ENCODE assay signal across 12 cellular contexts in the genomic region with DNA sequence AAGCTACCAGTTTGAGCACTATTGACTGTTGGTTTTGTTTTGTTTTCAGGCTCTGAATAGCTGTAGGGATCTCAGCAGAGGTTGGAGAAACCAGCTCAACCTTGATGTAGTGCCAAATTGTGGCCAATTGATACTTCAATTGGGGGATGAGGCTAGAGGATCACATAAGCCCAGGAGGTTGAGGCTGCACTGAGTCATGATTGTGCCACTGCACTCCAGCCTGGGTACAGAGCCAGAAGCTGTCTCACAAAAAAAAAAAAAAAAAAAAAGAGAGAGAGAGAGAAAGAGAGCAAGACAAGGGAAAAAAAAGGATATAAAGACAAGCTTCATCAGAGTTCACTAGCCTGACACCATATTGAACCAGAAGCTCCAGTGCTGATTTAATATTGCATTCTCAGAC.
"Had no signal": no experiment of that assay in that cellular context is flagged by ENCODE, and none has a peak within 500 bp of the region (broad histone marks: within the 10 kb centered on the region; RNA-seq: fewer than 3 reads in every experiment).

No MANE protein-coding gene starts in this region.

- H3K27me3 ChIP-seq: right lobe of liver, upper lobe of left lung had no signal

- DNase-seq: activated CD4-positive, alpha-beta T cell treated with anti-CD3 and anti-CD28 coated beads, Interleukin-2, amount 10 ng/mL, durations not matched to agents 7 days and 5 days; activated naive CD4-positive, alpha-beta T cell; activated naive CD8-positive, alpha-beta T cell treated with anti-CD3 and anti-CD28 coated beads, Interleukin-2, amount 10 ng/mL, durations not matched to agents 7 days and 5 days; anterior cingulate cortex; dermis blood vessel endothelial cell; endodermal cell; erythroblast; left colon; lower lobe of right lung; nephron progenitor cell; right lobe of liver; upper lobe of left lung had no signal

- H3K4me1 ChIP-seq: lower lobe of right lung, right lobe of liver, upper lobe of left lung had no signal

- H3K9me3 ChIP-seq: lower lobe of right lung, right lobe of liver, upper lobe of left lung had no signal

- H3K27ac ChIP-seq: lower lobe of right lung, right lobe of liver, upper lobe of left lung had no signal

- H3K36me3 ChIP-seq: lower lobe of right lung, right lobe of liver, upper lobe of left lung had no signal

- H3K4me3 ChIP-seq: lower lobe of right lung, right lobe of liver, upper lobe of left lung had no signal
